8 cellular contexts compared by ENCODE assay signal in the genomic region with DNA sequence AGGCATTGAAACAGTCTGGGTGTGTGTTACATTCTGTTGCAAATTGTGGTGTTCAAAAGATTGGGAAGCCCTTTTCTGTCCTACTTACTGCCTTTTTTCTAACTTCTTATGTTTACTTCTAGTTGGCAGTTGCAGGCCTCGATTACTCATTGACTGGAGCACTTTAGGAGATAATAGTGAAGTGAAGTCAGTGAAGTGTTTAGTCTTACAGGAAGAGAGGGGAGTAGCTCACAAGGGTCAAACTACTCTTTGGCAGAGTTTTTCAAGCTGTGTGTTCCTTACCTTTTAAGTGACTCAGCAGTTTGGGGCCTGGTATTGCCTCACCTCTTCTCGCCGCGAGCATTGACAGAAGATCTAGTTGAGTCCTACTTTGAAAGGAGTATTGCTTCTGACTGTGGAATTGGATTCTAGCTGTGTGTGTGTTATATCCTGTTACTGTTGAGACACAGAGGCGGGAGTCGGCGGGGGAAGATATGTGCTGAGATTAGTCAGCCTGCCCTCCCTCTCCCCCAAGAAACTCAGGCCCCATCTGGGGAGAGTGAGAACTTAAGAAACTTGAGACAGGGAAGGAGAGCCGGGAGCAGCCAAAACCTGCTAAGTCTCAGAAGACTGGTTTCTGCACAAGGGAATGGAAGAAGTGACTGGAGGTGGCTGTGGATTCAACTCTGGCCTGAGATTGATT. TPM values are rescaled to one million over a fixed set of nuclear protein-coding genes. Genes with fewer than 3 reads are reported as not detected.
DNase-seq lines count a peak whose midpoint lies in the region; ATAC-seq and TF ChIP-seq lines count a peak whose summit lies in the region.

No MANE protein-coding gene starts in this region.

- peak overlapping the region in 1 of 2 experiments; percentile 22; a peak in 1 of 4 replicates for H3K4me3 ChIP-seq in Panc1 (ENCODE audit: low read depth in 2 of 2, low read length in 2 of 2)
- H3K4me3 ChIP-seq in body of pancreas, result no peak overlapping the region
- H3K4me3 ChIP-seq in kidney epithelial cell (ENCODE audit: low read depth, low read length), result peak overlapping the region; percentile 14

- intact Hi-C loops in Panc1 (cut with micrococcal nuclease; ENCODE audit: unreplicated experiment), result no loop called here
- intact Hi-C loops in body of pancreas (cut with DNase I), result no loop called here

- in situ Hi-C loops in Panc1 (cut with HindIII; ENCODE audit: low pct_unique_long_range_greater_than_20kb, low sequenced_read_pairs), result no loop called here

- peak in 1 of 3 donors; percentile 21 for TF ChIP-seq POLR2A in body of pancreas (IDR thresholded peaks at IDR 0.05)

- H3K4me1 ChIP-seq in Panc1 (ENCODE audit: control insufficient read depth, insufficient read depth, low read length) (peaks cover 75% of the 10 kb centered on the region), body of pancreas (peaks cover 39% of the 10 kb centered on the region)

- H3K27ac ChIP-seq in Panc1 (ENCODE audit: low read length) (peak overlapping the region; percentile 36), body of pancreas (peak overlapping the region; percentile 55 to 81 (median 72))

- POLR2A ChIA-PET in Panc1 (lab: Charles Lee), result interaction anchor here (0.5 kb wide), 1 partner anchor 921 kb away, joined by 3 read pairs; no protein-coding TSS in a partner anchor

- BruUV-seq in Panc1 (replicated peaks; lab: Mats Ljungman, UMichigan), result no TSS peak

- no peaks in the 10 kb centered on the region for H3K27me3 ChIP-seq in Panc1 (ENCODE audit: control insufficient read depth, insufficient read depth, low read length)
- no peaks in the 10 kb centered on the region for H3K27me3 ChIP-seq in body of pancreas
- no peaks in the 10 kb centered on the region for H3K27me3 ChIP-seq in kidney epithelial cell (ENCODE audit: control insufficient read depth, insufficient read depth, low read length)

- peak; percentile 72 for DNase-seq in activated effector memory CD4-positive, alpha-beta T cell treated with anti-CD3 and anti-CD28 coated beads, Interleukin-2, amount 50 U/mL, for 16 hours
- DNase-seq in activated effector memory CD4-positive, alpha-beta T cell treated with Interleukin-2 at 50 U/mL for 16 hours, result no peak
- DNase-seq in Panc1 (ENCODE audit: low read depth, low spot score) (no peak), body of pancreas (peak; percentile 71 to 89 (median 82)), kidney epithelial cell (ENCODE audit: low read depth) (peak; percentile 100), NCI-H774 (lab: John Stamatoyannopoulos, UW) (no peak)
- DNase-seq in stimulated activated CD4-positive, alpha-beta T cell treated with anti-CD3 and anti-CD28 coated beads, Interleukin-2, amount 100 ng/mL, for 24 hours, result peak; percentile 51 to 55

- H3K9me3 ChIP-seq in Panc1 (ENCODE audit: control insufficient read depth, insufficient read depth, low read depth, low read length) (no peaks in the 10 kb centered on the region), body of pancreas (no peaks in the 10 kb centered on the region)

- CTCF ChIA-PET in Panc1 (lab: Charles Lee), result interaction anchor here (0.5 kb wide), 1 partner anchor 920 kb away, joined by 3 read pairs; no protein-coding TSS in a partner anchor

- peaks cover 3% of the 10 kb centered on the region for H3K36me3 ChIP-seq in Panc1 (ENCODE audit: control insufficient read depth, insufficient read depth, low read length)
- H3K36me3 ChIP-seq in body of pancreas (replicated peaks in 1 of 2; ENCODE audit: insufficient read depth in 1 of 2, low read depth in 2 of 2), result no peaks in the 10 kb centered on the region
- no peaks in the 10 kb centered on the region for H3K36me3 ChIP-seq in kidney epithelial cell (ENCODE audit: control insufficient read depth, insufficient read depth, low read length)

- WGBS in body of pancreas, 2 donors, result 4 to 8% methylated on average over 7 to 8 of the region's 8 CpGs

- TF ChIP-seq CTCF in Panc1 (IDR thresholded peaks at IDR 0.05) (no peak), body of pancreas (IDR thresholded peaks at IDR 0.05) (no peak), kidney epithelial cell (IDR thresholded peaks at IDR 0.05; ENCODE audit: insufficient read depth, low read length, poor library complexity, severe bottlenecking) (no peak)

- peak; percentile 60 for ATAC-seq in HG03095 (IDR thresholded peaks at IDR 0.05; ENCODE audit: unreplicated experiment)
- peak; percentile 87 for ATAC-seq in Panc1
- ATAC-seq in body of pancreas, result peak; percentile 96

RNA-seq across cellular contexts. Expression of a gene that starts 19.3 kb away (rescaled TPM):
- total RNA-seq in Panc1 (2021; ENCODE audit: unreplicated experiment) (174 TPM), body of pancreas (10 to 100 TPM; 38.4 to 61.6 TPM), kidney epithelial cell (40.1 and 43.9 TPM in 2 replicates)
- 148 TPM for polyA plus RNA-seq in Panc1 (2012; ENCODE audit: insufficient read length)

RNA-seq across cellular contexts. Expression of a gene that starts 30.5 kb away (rescaled TPM):
- total RNA-seq in Panc1 (2021; ENCODE audit: unreplicated experiment), result 26.1 TPM
- 16.4 TPM for polyA plus RNA-seq in Panc1 (2012; ENCODE audit: insufficient read length)
- total RNA-seq in body of pancreas, result 10 to 100 TPM; 22.7 to 24.1 TPM
- 32.9 and 41.0 TPM in 2 replicates for total RNA-seq in kidney epithelial cell

Comparison
In these comparisons a context has a peak if more than half of its experiments do, and no peak if none do; other contexts are left out.
1. DNase-seq: peak in activated effector memory CD4-positive, alpha-beta T cell treated with anti-CD3 and anti-CD28 coated beads, Interleukin-2, amount 50 U/mL, for 16 hours (single experiment), body of pancreas (4 of 4), kidney epithelial cell (single experiment) and stimulated activated CD4-positive, alpha-beta T cell treated with anti-CD3 and anti-CD28 coated beads, Interleukin-2, amount 100 ng/mL, for 24 hours (2 of 2); none in activated effector memory CD4-positive, alpha-beta T cell treated with Interleukin-2 at 50 U/mL for 16 hours (single experiment), Panc1 (single experiment) and NCI-H774 (single experiment).
2. Peak in every context shown above with its lines, with median percentiles within 50 percentile points of each other: ATAC-seq.